19 cellular contexts compared by ENCODE assay signal in genomic region chr5:29524197-29524596, GRCh38.
DNase-seq lines count a peak whose midpoint lies in the region; ATAC-seq and TF ChIP-seq lines count a peak whose summit lies in the region.
"Had no signal": no experiment of that assay in that cellular context is flagged by ENCODE, and none has a peak within 500 bp of the region (broad histone marks: within the 10 kb centered on the region; RNA-seq: fewer than 3 reads in every experiment).

No MANE protein-coding gene starts in this region.

- H3K4me1 ChIP-seq in GM23338 (ENCODE audit: insufficient read depth) = peaks cover 22% of the 10 kb centered on the region
- H3K4me1 ChIP-seq in HUES64 (ENCODE audit: insufficient read depth, low read length) = peaks cover 23% of the 10 kb centered on the region
- H3K4me1 ChIP-seq in endodermal cell (ENCODE audit: control insufficient read depth, insufficient read depth, low read length) = peaks cover 3% of the 10 kb centered on the region
- H3K4me1 ChIP-seq in neural progenitor cell = peaks cover 6% of the 10 kb centered on the region
- H3K4me1 ChIP-seq: A549 had no signal

- H3K36me3 Mint-ChIP-seq in GM23338 (ENCODE audit: low read depth) (peaks cover 7% of the 10 kb centered on the region; the same call in 2 of the 3 replicates), endodermal cell (ENCODE audit: low read depth) (no peaks in the 10 kb centered on the region), neural progenitor cell (no peaks in the 10 kb centered on the region)

- H2AFZ ChIP-seq in GM23338 (no peak overlapping the region), neural progenitor cell (replicated peaks) (peak overlapping the region; percentile 71)

- 40% methylated on average over 2 of the region's 2 CpGs for WGBS in HUES64
- 58 to 100% methylated on average over 1 to 2 of the region's 2 CpGs for WGBS in endodermal cell (ENCODE audit: insufficient coverage in 1 of 2, insufficient read length in 1 of 2), 2 experiments

- H3K27me3 ChIP-seq in GM23338 (ENCODE audit: insufficient read depth) (no peaks in the 10 kb centered on the region), HUES64 (ENCODE audit: insufficient read depth, low read length) (no peaks in the 10 kb centered on the region), endodermal cell (ENCODE audit: control insufficient read depth, insufficient read depth, low read length, poor library complexity, severe bottlenecking) (no peaks in the 10 kb centered on the region), neural progenitor cell (no peaks in the 10 kb centered on the region)

- no peaks in the 10 kb centered on the region for H4K20me1 ChIP-seq in GM23338 (replicated peaks; ENCODE audit: insufficient read depth)
- H4K20me1 ChIP-seq in neural progenitor cell (ENCODE audit: low read depth) = no peaks in the 10 kb centered on the region

- H3K36me3 ChIP-seq in GM23338 (ENCODE audit: insufficient read depth) = no peaks in the 10 kb centered on the region
- no peaks in the 10 kb centered on the region for H3K36me3 ChIP-seq in HUES64 (ENCODE audit: insufficient read depth, low read length)
- no peaks in the 10 kb centered on the region for H3K36me3 ChIP-seq in endodermal cell (ENCODE audit: control insufficient read depth, insufficient read depth, low read length)
- no peaks in the 10 kb centered on the region for H3K36me3 ChIP-seq in neural progenitor cell

- H3K9ac ChIP-seq in HUES64 (ENCODE audit: low read depth, low read length) (no peak overlapping the region), endodermal cell (ENCODE audit: extremely low read depth, low read length, poor library complexity, severe bottlenecking) (peak overlapping the region; percentile 6), neural progenitor cell (no peak overlapping the region)

- H3K27me3 Mint-ChIP-seq in GM23338 (ENCODE audit: insufficient read depth, low read depth, poor library complexity) (no peaks in the 10 kb centered on the region), endodermal cell (ENCODE audit: insufficient read depth) (no peaks in the 10 kb centered on the region), neural progenitor cell (ENCODE audit: insufficient read depth, low read depth) (no peaks in the 10 kb centered on the region)
- H3K27me3 Mint-ChIP-seq: CD4-positive, alpha-beta T cell had no signal

- H3K9me3 ChIP-seq in HUES64 (ENCODE audit: insufficient read depth, low read depth, low read length) (no peaks in the 10 kb centered on the region), endodermal cell (ENCODE audit: control insufficient read depth, low read length) (no peaks in the 10 kb centered on the region), neural progenitor cell (ENCODE audit: low read depth) (no peaks in the 10 kb centered on the region)
- H3K9me3 ChIP-seq: A549 had no signal

- H3K27ac Mint-ChIP-seq in GM23338 = peak overlapping the region; percentile 97
- peak overlapping the region; percentile 38 for H3K27ac Mint-ChIP-seq in endodermal cell
- no peak overlapping the region for H3K27ac Mint-ChIP-seq in neural progenitor cell
- H3K27ac Mint-ChIP-seq: CD4-positive, alpha-beta T cell had no signal

- H3K4me3 Mint-ChIP-seq in GM23338 (peak overlapping the region; percentile 35; the same call in 2 of the 3 replicates), endodermal cell (no peak overlapping the region), neural progenitor cell (no peak overlapping the region)
- H3K4me3 Mint-ChIP-seq: CD4-positive, alpha-beta T cell had no signal

- H3F3A ChIP-seq in GM23338 (replicated peaks; ENCODE audit: low read depth) = no peaks in the 10 kb centered on the region
- no peaks in the 10 kb centered on the region for H3F3A ChIP-seq in neural progenitor cell (ENCODE audit: low read depth)

- peaks cover 28% of the 10 kb centered on the region for H3K4me1 Mint-ChIP-seq in GM23338
- H3K4me1 Mint-ChIP-seq in endodermal cell = peaks cover 9% of the 10 kb centered on the region
- no peaks in the 10 kb centered on the region for H3K4me1 Mint-ChIP-seq in neural progenitor cell

- DNase-seq in GM23338 (ENCODE audit: low spot score) = peak; percentile 48
- DNase-seq in endodermal cell = no peak
- no peak for DNase-seq in neural progenitor cell (ENCODE audit: low spot score)
- DNase-seq in NCI-H748 (lab: John Stamatoyannopoulos, UW; ENCODE audit: unreplicated experiment) = no peak
- no peak for DNase-seq in NCI-H2081 (lab: John Stamatoyannopoulos, UW)
- DNase-seq: AML-193; CD4-positive, alpha-beta T cell; DMS153; DMS79; GDM1; H7; IMR-90; Karpas-422; KBM-7 had no signal

- H3K27ac ChIP-seq in GM23338 (ENCODE audit: low read depth) (peak overlapping the region; percentile 83), HUES64 (ENCODE audit: low read depth, low read length) (peak overlapping the region; percentile 44), endodermal cell (ENCODE audit: low read depth, low read length) (no peak overlapping the region), neural progenitor cell (no peak overlapping the region)
- H3K27ac ChIP-seq: 22Rv1, A549, C4-2B had no signal

- peaks cover 4% of the 10 kb centered on the region; the same call in 2 of the 3 replicates for H3K9me3 Mint-ChIP-seq in GM23338
- H3K9me3 Mint-ChIP-seq in endodermal cell = peaks cover 4% of the 10 kb centered on the region
- peaks cover 2% of the 10 kb centered on the region for H3K9me3 Mint-ChIP-seq in neural progenitor cell

- no peak for TF ChIP-seq CTCF in GM23338 (conservative IDR thresholded peaks at IDR 0.05; ENCODE audit: low read depth in 2 of 2)
- TF ChIP-seq CTCF in endodermal cell (conservative IDR thresholded peaks at IDR 0.05) = no peak
- TF ChIP-seq CTCF in neural progenitor cell (IDR thresholded peaks at IDR 0.05) = no peak

- ATAC-seq in GM23338 (peak; percentile 55), HG02884 (IDR thresholded peaks at IDR 0.05; ENCODE audit: unreplicated experiment) (no peak)
- ATAC-seq: A549 had no signal

- H3K4me3 ChIP-seq in GM23338 = peak overlapping the region; percentile 13; the same call in 1 of the 2 replicates
- H3K4me3 ChIP-seq in HUES64 (ENCODE audit: low read length) = no peak overlapping the region
- no peak overlapping the region for H3K4me3 ChIP-seq in endodermal cell (ENCODE audit: low read length)
- no peak overlapping the region for H3K4me3 ChIP-seq in neural progenitor cell
- H3K4me3 ChIP-seq: A549 had no signal

- no peaks in the 10 kb centered on the region for H3K79me2 ChIP-seq in GM23338 (replicated peaks; ENCODE audit: insufficient read depth)
- H3K79me2 ChIP-seq in neural progenitor cell (ENCODE audit: low read depth) = no peaks in the 10 kb centered on the region

- H3K4me2 ChIP-seq in GM23338 (peak overlapping the region; percentile 48), neural progenitor cell (no peak overlapping the region)
- H3K4me2 ChIP-seq: A549 had no signal

- no peaks in the 10 kb centered on the region; the same call in 1 of the 2 replicates for H3K9me2 ChIP-seq in GM23338 (ENCODE audit: insufficient read depth)

TF ChIP-seq in GM23338, 12 proteins besides CTCF, POLR2A, EP300 and RAD21 (continues in another document):
- TF ChIP-seq, protein P1, sequence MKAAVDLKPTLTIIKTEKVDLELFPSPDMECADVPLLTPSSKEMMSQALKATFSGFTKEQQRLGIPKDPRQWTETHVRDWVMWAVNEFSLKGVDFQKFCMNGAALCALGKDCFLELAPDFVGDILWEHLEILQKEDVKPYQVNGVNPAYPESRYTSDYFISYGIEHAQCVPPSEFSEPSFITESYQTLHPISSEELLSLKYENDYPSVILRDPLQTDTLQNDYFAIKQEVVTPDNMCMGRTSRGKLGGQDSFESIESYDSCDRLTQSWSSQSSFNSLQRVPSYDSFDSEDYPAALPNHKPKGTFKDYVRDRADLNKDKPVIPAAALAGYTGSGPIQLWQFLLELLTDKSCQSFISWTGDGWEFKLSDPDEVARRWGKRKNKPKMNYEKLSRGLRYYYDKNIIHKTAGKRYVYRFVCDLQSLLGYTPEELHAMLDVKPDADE (IDR thresholded peaks at IDR 0.05) = no peak

Comparison
In these comparisons a context has a peak if more than half of its experiments do, and no peak if none do; other contexts are left out.
1. H3K27ac ChIP-seq: peak in GM23338 (single experiment) and HUES64 (single experiment); none in endodermal cell (single experiment) and neural progenitor cell (single experiment).